ENCODE assay signal across 20 cellular contexts in genomic region chr15:70498096-70498626, GRCh38.
"Had no signal": no experiment of that assay in that cellular context is flagged by ENCODE, and none has a peak within 500 bp of the region (broad histone marks: within the 10 kb centered on the region; RNA-seq: fewer than 3 reads in every experiment).

No MANE protein-coding gene starts in this region.

- H3K9me3 ChIP-seq: esophagus muscularis mucosa, gastrocnemius medialis, left ventricle myocardium inferior, neutrophil, stomach, thoracic aorta, transverse colon had no signal

- H3K4me3 Mint-ChIP-seq: immature natural killer cell, naive B cell, nephron had no signal

- H3K4me3 ChIP-seq: esophagus muscularis mucosa, gastrocnemius medialis, left ventricle myocardium inferior, lung, stomach, thoracic aorta, transverse colon had no signal

- DNase-seq: effector memory CD4-positive, alpha-beta T cell; gastrocnemius medialis; immature natural killer cell; left ventricle myocardium inferior; mesenchymal stem cell; midbrain; naive B cell; stimulated activated CD4-positive, alpha-beta T cell treated with anti-CD3 and anti-CD28 coated beads, Interleukin-2, amount 100 ng/mL, for 24 hours; stimulated activated CD4-positive, alpha-beta T cell treated with anti-CD3 and anti-CD28 coated beads, Interleukin-4, amount 100 ng/mL, for 4 hours; stimulated activated naive CD4-positive, alpha-beta T cell; stomach; substantia nigra; transverse colon had no signal

- H3K9me3 Mint-ChIP-seq: immature natural killer cell, naive B cell, nephron had no signal

- ATAC-seq: gastrocnemius medialis, sciatic nerve had no signal

- H3K27ac Mint-ChIP-seq: immature natural killer cell, nephron had no signal

- H3K36me3 ChIP-seq: esophagus muscularis mucosa, gastrocnemius medialis, left ventricle myocardium inferior, neutrophil, stomach, thoracic aorta, transverse colon had no signal

- H3K36me3 Mint-ChIP-seq: naive B cell had no signal

- H3K27ac ChIP-seq: epithelial cell of prostate, esophagus muscularis mucosa, gastrocnemius medialis, left ventricle myocardium inferior, neutrophil, stomach, thoracic aorta, transverse colon had no signal

- H3K27me3 ChIP-seq: esophagus muscularis mucosa, gastrocnemius medialis, neutrophil, stomach, transverse colon had no signal
